ENCODE assay signal across 26 cellular contexts in the genomic region with DNA sequence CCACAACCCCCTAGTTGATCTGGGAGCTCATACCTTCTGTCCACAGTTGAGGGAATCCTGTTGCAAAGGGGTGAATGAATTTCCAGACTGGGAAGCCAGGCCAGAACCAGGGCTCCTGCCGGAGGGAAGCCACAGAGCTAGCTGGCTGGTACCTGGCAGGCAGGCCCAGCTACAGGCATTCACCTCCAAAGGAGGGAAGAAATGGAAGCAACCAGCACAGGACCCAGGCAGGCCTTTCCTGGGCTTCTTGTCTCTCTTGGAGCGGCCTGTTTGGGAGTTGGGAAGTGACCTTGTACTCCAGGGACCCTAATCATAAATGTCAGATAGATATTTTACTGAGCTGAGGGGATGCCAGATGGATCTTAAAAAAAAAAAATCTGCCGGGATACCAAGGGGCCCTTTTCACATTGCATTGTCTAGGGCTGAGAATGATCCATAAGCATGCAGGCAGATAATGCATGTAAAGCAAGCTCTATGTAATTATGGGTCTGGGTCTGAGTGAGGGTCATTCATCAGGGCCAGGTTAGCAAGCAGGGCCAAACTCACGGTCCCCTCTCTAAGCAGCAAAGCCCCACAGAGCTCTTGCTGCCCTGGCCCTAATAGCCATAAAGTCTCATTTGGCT. TPM values are rescaled to one million over a fixed set of nuclear protein-coding genes. Genes with fewer than 3 reads are reported as not detected.
A peak's percentile ranks its signal among the peaks of the same experiment; 100 is the strongest.
DNase-seq lines count a peak whose midpoint lies in the region; ATAC-seq, FAIRE-seq and TF ChIP-seq lines count a peak whose summit lies in the region.
"Had no signal": no experiment of that assay in that cellular context is flagged by ENCODE, and none has a peak within 500 bp of the region (broad histone marks: within the 10 kb centered on the region; RNA-seq: fewer than 3 reads in every experiment).

No MANE protein-coding gene starts in this region.

- peaks cover 23% of the 10 kb centered on the region for H3K36me3 Mint-ChIP-seq in astrocyte (ENCODE audit: low read depth, unreplicated experiment)

- DNase-seq in astrocyte (ENCODE audit: low read depth): no peak
- DNase-seq in esophagus muscularis mucosa (ENCODE audit: extremely low spot score): peak; percentile 80
- no peak for DNase-seq in neuronal stem cell (ENCODE audit: low spot score)
- DNase-seq in small intestine: no peak
- no peak for DNase-seq in thyroid gland
- no peak for DNase-seq in H7
- DNase-seq: activated CD4-positive, alpha-beta memory T cell treated with anti-CD3 and anti-CD28 coated beads, Interleukin-2, amount 10 ng/mL, durations not matched to agents 7 days and 5 days; activated CD4-positive, CD25-positive, alpha-beta regulatory T cell treated with anti-CD3 and anti-CD28 coated beads, Interleukin-2, amount 50 U/mL, for 72 hours; activated effector memory CD4-positive, alpha-beta T cell treated with anti-CD3 and anti-CD28 coated beads, Interleukin-2, amount 50 U/mL, for 16 hours; dermis blood vessel endothelial cell; DMS53; GF-D8; GM23248; left lung; MV-4-11; naive thymus-derived CD4-positive, alpha-beta T cell; NCI-H1694; NCI-H524; NK-92 treated with Interleukin-12 subunit alpha and Interleukin-12 subunit beta, amount 100 ng/mL, for 24 hours; SIG-M5; stimulated activated naive CD8-positive, alpha-beta T cell treated with anti-CD3 and anti-CD28 coated beads, Interleukin-15, amount 100 ng/mL, for 72 hours; transverse colon had no signal

- no peak overlapping the region for H3K27ac ChIP-seq in ACC112 (ENCODE audit: low read depth, low read length)
- H3K27ac ChIP-seq in astrocyte (ENCODE audit: low read depth, low read length): peak overlapping the region; percentile 23
- peak overlapping the region in 3 of 4 donors; percentile 27 to 50 (median 46) for H3K27ac ChIP-seq in esophagus muscularis mucosa (replicated peaks in 1 of 4)
- H3K27ac ChIP-seq in neuronal stem cell (replicated peaks; ENCODE audit: low read length): no peak overlapping the region
- H3K27ac ChIP-seq in small intestine (ENCODE audit: low read depth in 1 of 2, low read length in 1 of 2): no peak overlapping the region
- no peak overlapping the region for H3K27ac ChIP-seq in thyroid gland
- H3K27ac ChIP-seq in gastroesophageal sphincter: peak overlapping the region in 1 of 4 donors; percentile 31
- H3K27ac ChIP-seq: cardiac muscle cell, GM23248, transverse colon had no signal

- H3K4me3 Mint-ChIP-seq in astrocyte (ENCODE audit: unreplicated experiment): no peak overlapping the region
- H3K4me3 Mint-ChIP-seq: activated CD4-positive, alpha-beta memory T cell treated with anti-CD3 and anti-CD28 coated beads, Interleukin-2, amount 10 ng/mL, durations not matched to agents 7 days and 5 days; naive thymus-derived CD4-positive, alpha-beta T cell; stimulated activated naive CD8-positive, alpha-beta T cell treated with anti-CD3 and anti-CD28 coated beads, Interleukin-15, amount 100 ng/mL, for 72 hours had no signal

- H4K20me1 ChIP-seq in astrocyte (ENCODE audit: insufficient read depth, low read length): peaks cover 42% of the 10 kb centered on the region

- no peak overlapping the region for H2AK5ac ChIP-seq in neuronal stem cell (ENCODE audit: low read depth, low read length)

- no peaks in the 10 kb centered on the region for H3K9me3 ChIP-seq in astrocyte (ENCODE audit: insufficient read depth, low read depth, low read length)
- H3K9me3 ChIP-seq in esophagus muscularis mucosa: no peaks in the 10 kb centered on the region
- peaks cover 6 to 26% of the 10 kb centered on the region in 2 donors for H3K9me3 ChIP-seq in neuronal stem cell (replicated peaks in 1 of 2; ENCODE audit: control insufficient read depth in 2 of 2, insufficient read depth in 1 of 2, low read depth in 1 of 2, low read length in 2 of 2)
- H3K9me3 ChIP-seq in small intestine (ENCODE audit: control insufficient read depth, low read depth): no peaks in the 10 kb centered on the region
- no peaks in the 10 kb centered on the region for H3K9me3 ChIP-seq in thyroid gland
- no peaks in the 10 kb centered on the region for H3K9me3 ChIP-seq in gastroesophageal sphincter
- H3K9me3 ChIP-seq: left lung, transverse colon had no signal

- no peak overlapping the region for H2BK120ac ChIP-seq in neuronal stem cell (ENCODE audit: low read depth, low read length)

- intact Hi-C loops in esophagus muscularis mucosa (cut with DNase I) (no loop called here), thyroid gland (cut with DNase I) (no loop called here)

- no peak overlapping the region for H2BK15ac ChIP-seq in neuronal stem cell (ENCODE audit: low read length)

- H2AFZ ChIP-seq in ACC112 (ENCODE audit: low read length, unreplicated experiment): no peak overlapping the region
- no peak overlapping the region for H2AFZ ChIP-seq in astrocyte (ENCODE audit: low read depth, low read length)
- no peak overlapping the region for H2AFZ ChIP-seq in neuronal stem cell (ENCODE audit: low read length)
- H2AFZ ChIP-seq: GM23248 had no signal

- TF ChIP-seq CTCF in astrocyte (IDR thresholded peaks at IDR 0.05; ENCODE audit: insufficient read depth, low read depth, low read length) (no peak), esophagus muscularis mucosa (IDR thresholded peaks at IDR 0.05) (no peak), thyroid gland (IDR thresholded peaks at IDR 0.05) (no peak), gastroesophageal sphincter (IDR thresholded peaks at IDR 0.05) (no peak)

- no peak overlapping the region for H3K14ac ChIP-seq in neuronal stem cell (ENCODE audit: low read length)

- no peak overlapping the region for H3K27ac Mint-ChIP-seq in astrocyte (ENCODE audit: unreplicated experiment)
- H3K27ac Mint-ChIP-seq: activated CD4-positive, alpha-beta memory T cell treated with anti-CD3 and anti-CD28 coated beads, Interleukin-2, amount 10 ng/mL, durations not matched to agents 7 days and 5 days; naive thymus-derived CD4-positive, alpha-beta T cell; stimulated activated naive CD8-positive, alpha-beta T cell treated with anti-CD3 and anti-CD28 coated beads, Interleukin-15, amount 100 ng/mL, for 72 hours had no signal

- FAIRE-seq in astrocyte (lab: Jason Lieb, UNC): no peak
- no peak for FAIRE-seq in small intestine (lab: Jason Lieb, UNC)

- H3K36me3 ChIP-seq in ACC112 (ENCODE audit: insufficient read depth, low read length) (peaks cover 36% of the 10 kb centered on the region), astrocyte (ENCODE audit: insufficient read depth, low read length) (peaks cover 17% of the 10 kb centered on the region), esophagus muscularis mucosa (peaks cover 0 to 22% (median 8%) of the 10 kb centered on the region in 4 donors), neuronal stem cell (replicated peaks in 1 of 2; ENCODE audit: control insufficient read depth in 2 of 2, insufficient read depth in 2 of 2, low read length in 2 of 2) (peaks cover 18 to 94% of the 10 kb centered on the region in 2 donors), small intestine (ENCODE audit: control insufficient read depth in 2 of 2, insufficient read depth in 2 of 2, low read length in 2 of 2) (no peaks in the 10 kb centered on the region), thyroid gland (no peaks in the 10 kb centered on the region), gastroesophageal sphincter (peaks cover 0 to 37% of the 10 kb centered on the region in 2 donors), H7 (replicated peaks; ENCODE audit: control insufficient read depth, insufficient read depth, low read length) (no peaks in the 10 kb centered on the region)
- H3K36me3 ChIP-seq: cardiac muscle cell, left lung, transverse colon had no signal

- H3K4me3 ChIP-seq in ACC112 (ENCODE audit: low read depth, low read length) (peak overlapping the region; percentile 84; the same call in 1 of the 2 replicates), astrocyte (ENCODE audit: insufficient read depth, low read depth, low read length) (peak overlapping the region; percentile 19), esophagus muscularis mucosa (no peak overlapping the region), neuronal stem cell (ENCODE audit: low read length in 2 of 2) (peak overlapping the region in 1 of 2 donors; percentile 97), small intestine (ENCODE audit: low read depth in 1 of 2, low read length in 2 of 2) (no peak overlapping the region), thyroid gland (replicated peaks in 1 of 3) (no peak overlapping the region), gastroesophageal sphincter (no peak overlapping the region), H7 (ENCODE audit: insufficient read depth, low read depth, low read length) (no peak overlapping the region)
- H3K4me3 ChIP-seq: cardiac muscle cell, GM23248, left lung, transverse colon had no signal

- H2BK12ac ChIP-seq in neuronal stem cell (ENCODE audit: low read length): no peak overlapping the region

- TF ChIP-seq POLR2A in esophagus muscularis mucosa (IDR thresholded peaks at IDR 0.05; ENCODE audit: low read depth) (no peak), thyroid gland (IDR thresholded peaks at IDR 0.05) (no peak), gastroesophageal sphincter (IDR thresholded peaks at IDR 0.05) (no peak)

- H3K23ac ChIP-seq in neuronal stem cell (ENCODE audit: low read depth, low read length, poor library complexity): no peak overlapping the region

- H3K9ac ChIP-seq in astrocyte (ENCODE audit: low read length) (peak overlapping the region; percentile 97), neuronal stem cell (ENCODE audit: low read depth, low read length, poor library complexity) (no peak overlapping the region)
- H3K9ac ChIP-seq: GM23248 had no signal

- H3K18ac ChIP-seq in neuronal stem cell (ENCODE audit: low read length): peak overlapping the region; percentile 62

- H3K4me1 ChIP-seq in ACC112 (ENCODE audit: control insufficient read depth, insufficient read depth, low read length, unreplicated experiment) (peaks cover 34% of the 10 kb centered on the region), astrocyte (ENCODE audit: insufficient read depth, low read length) (peaks cover 52% of the 10 kb centered on the region), esophagus muscularis mucosa (peaks cover 0 to 66% (median 48%) of the 10 kb centered on the region in 4 donors), neuronal stem cell (ENCODE audit: control insufficient read depth in 2 of 2, insufficient read depth in 1 of 2, low read depth in 1 of 2, low read length in 2 of 2) (peaks cover 28% of the 10 kb centered on the region in 2 donors), small intestine (ENCODE audit: control insufficient read depth in 2 of 2, insufficient read depth in 1 of 2, low read depth in 1 of 2, low read length in 1 of 2) (no peaks in the 10 kb centered on the region), thyroid gland (peaks cover 0 to 8% of the 10 kb centered on the region in 2 donors), gastroesophageal sphincter (peaks cover 0 to 52% (median 0%) of the 10 kb centered on the region in 3 donors)
- H3K4me1 ChIP-seq: left lung had no signal

- H3K79me1 ChIP-seq in neuronal stem cell (ENCODE audit: low read depth, low read length): peaks cover 9% of the 10 kb centered on the region

- no peak overlapping the region for H2BK5ac ChIP-seq in neuronal stem cell (ENCODE audit: low read length)

- H4K8ac ChIP-seq in neuronal stem cell (ENCODE audit: low read depth, low read length): no peak overlapping the region

- H3K79me2 ChIP-seq in ACC112 (ENCODE audit: control insufficient read depth, insufficient read depth, low read length, unreplicated experiment) (peaks cover 68% of the 10 kb centered on the region), astrocyte (ENCODE audit: insufficient read depth, low read length) (peaks cover 89% of the 10 kb centered on the region)

- H3K4me2 ChIP-seq in astrocyte (ENCODE audit: low read length): peak overlapping the region; percentile 91
- H3K4me2 ChIP-seq in neuronal stem cell (ENCODE audit: insufficient read depth, low read length, poor library complexity, severe bottlenecking): no peak overlapping the region

- TF ChIP-seq EP300 in esophagus muscularis mucosa (IDR thresholded peaks at IDR 0.05) (no peak), gastroesophageal sphincter (IDR thresholded peaks at IDR 0.05) (no peak)

- H4K91ac ChIP-seq in neuronal stem cell (ENCODE audit: low read depth, low read length, poor library complexity): no peak overlapping the region

- ATAC-seq in gastroesophageal sphincter: no peak
- ATAC-seq: left lung; naive thymus-derived CD4-positive, alpha-beta T cell; Panc1; stimulated activated naive CD8-positive, alpha-beta T cell treated with anti-CD3 and anti-CD28 coated beads, Interleukin-15, amount 100 ng/mL, for 72 hours had no signal

- peaks cover 95% of the 10 kb centered on the region for H3K27me3 Mint-ChIP-seq in astrocyte (ENCODE audit: low read depth, unreplicated experiment)

- H3K9me3 Mint-ChIP-seq in astrocyte (ENCODE audit: unreplicated experiment): peaks cover 36% of the 10 kb centered on the region

- WGBS in esophagus muscularis mucosa: 83% methylated on average over 4 of the region's 4 CpGs
- no CpG with 5 or more reads among the region's 4 CpGs for WGBS in neuronal stem cell (ENCODE audit: extremely low coverage in 2 of 2, insufficient read length in 2 of 2, insufficient replicate concordance in 1 of 2), 2 donors
- 72 to 81% (median 72%) methylated on average over 4 of the region's 4 CpGs for WGBS in small intestine, 3 donors
- 85% methylated on average over 4 of the region's 4 CpGs for WGBS in thyroid gland, 2 donors
- 56 to 83% methylated on average over 2 to 3 of the region's 4 CpGs for WGBS in gastroesophageal sphincter (ENCODE audit: low coverage in 1 of 2), 2 donors

- peaks cover 6% of the 10 kb centered on the region for H3K4me1 Mint-ChIP-seq in astrocyte (ENCODE audit: low read depth, unreplicated experiment)

- no peaks in the 10 kb centered on the region for H3K27me3 ChIP-seq in ACC112 (ENCODE audit: insufficient read depth, low read length)
- H3K27me3 ChIP-seq in astrocyte (ENCODE audit: insufficient read depth, low read length): no peaks in the 10 kb centered on the region
- peaks cover 0 to 34% (median 0%) of the 10 kb centered on the region in 4 donors for H3K27me3 ChIP-seq in esophagus muscularis mucosa
- H3K27me3 ChIP-seq in neuronal stem cell (ENCODE audit: control insufficient read depth in 3 of 3, insufficient read depth in 3 of 3, low read depth in 1 of 3, low read length in 3 of 3): peaks cover 0 to 52% (median 15%) of the 10 kb centered on the region in 3 experiments
- peaks cover 8 to 36% of the 10 kb centered on the region in 2 donors for H3K27me3 ChIP-seq in small intestine (ENCODE audit: control insufficient read depth in 2 of 2, insufficient read depth in 2 of 2, low read length in 2 of 2)
- peaks cover 51% of the 10 kb centered on the region for H3K27me3 ChIP-seq in thyroid gland
- H3K27me3 ChIP-seq in gastroesophageal sphincter: peaks cover 15% of the 10 kb centered on the region
- H3K27me3 ChIP-seq in H7 (ENCODE audit: control insufficient read depth, insufficient read depth, low read length): peaks cover 100% of the 10 kb centered on the region

- no peak overlapping the region for H3K4ac ChIP-seq in neuronal stem cell (ENCODE audit: low read length)

RNA-seq across cellular contexts. Expression of gene NR2F1, which starts 8.4 kb away (rescaled TPM):
- total RNA-seq in astrocyte: 4.3 and 5.1 TPM in 2 replicates
- total RNA-seq in esophagus muscularis mucosa: 10 to 100 TPM; 17.4 to 43.8 (median 40.6) TPM
- polyA plus RNA-seq in neuronal stem cell (2013, experiment 1 of 2): 63.6 TPM
- 66.2 TPM for polyA plus RNA-seq in neuronal stem cell (2013, experiment 2 of 2)
- polyA plus RNA-seq in small intestine: 10 to 100 TPM in 1 of 3 donors, 1 to 10 TPM in 1, under 1 TPM in 1; 0.67 to 12.1 (median 3.5) TPM
- 10 to 100 TPM; 25.8 to 43.3 (median 37.5) TPM for total RNA-seq in thyroid gland
- total RNA-seq in gastroesophageal sphincter: 100 to 1,000 TPM in 1 of 4 donors, 10 to 100 TPM in 3; 29.4 to 111 (median 37.8) TPM
- not detected in 2 replicates for total RNA-seq in H7 (2014; rRNA removed; shearing (Covaris generic))
- total RNA-seq: activated CD4-positive, alpha-beta memory T cell treated with anti-CD3 and anti-CD28 coated beads, Interleukin-2, amount 10 ng/mL, durations not matched to agents 7 days and 5 days; naive thymus-derived CD4-positive, alpha-beta T cell had no signal
- polyA plus RNA-seq: naive thymus-derived CD4-positive, alpha-beta T cell had no signal

RNA-seq across cellular contexts. Expression of gene NR2F1-AS1, which starts 10.4 kb away (rescaled TPM):
- 6.9 and 7.3 TPM in 2 replicates for total RNA-seq in astrocyte
- total RNA-seq in esophagus muscularis mucosa: 10 to 100 TPM in 1 of 4 donors, 1 to 10 TPM in 3; 8.6 to 22.8 (median 9.5) TPM
- polyA plus RNA-seq in neuronal stem cell (2013, experiment 1 of 2): 12.0 TPM
- polyA plus RNA-seq in neuronal stem cell (2013, experiment 2 of 2): 12.9 TPM
- polyA plus RNA-seq in small intestine: 1 to 10 TPM in 2 of 3 donors, under 1 TPM in 1; 0.89 to 4.4 (median 3.5) TPM
- 10 to 100 TPM in 2 of 4 donors, 1 to 10 TPM in 2; 4.1 to 13.8 (median 10.1) TPM for total RNA-seq in thyroid gland
- 10 to 100 TPM in 2 of 4 donors, 1 to 10 TPM in 2; 6.0 to 48.1 (median 14.4) TPM for total RNA-seq in gastroesophageal sphincter
- 1.1 and 1.8 TPM in 2 replicates for total RNA-seq in H7 (2014; rRNA removed; shearing (Covaris generic))
- total RNA-seq: activated CD4-positive, alpha-beta memory T cell treated with anti-CD3 and anti-CD28 coated beads, Interleukin-2, amount 10 ng/mL, durations not matched to agents 7 days and 5 days; naive thymus-derived CD4-positive, alpha-beta T cell had no signal
- polyA plus RNA-seq: naive thymus-derived CD4-positive, alpha-beta T cell had no signal

Comparison
In these comparisons a context has a peak if more than half of its experiments do, and no peak if none do; other contexts are left out.
1. H3K27ac ChIP-seq: peak in astrocyte (single experiment) and esophagus muscularis mucosa (3 of 4); none in ACC112 (single experiment), neuronal stem cell (single experiment), small intestine (0 of 2) and thyroid gland (0 of 3).
2. H3K4me3 ChIP-seq: peak in ACC112 (single experiment) and astrocyte (single experiment); none in esophagus muscularis mucosa (0 of 4), small intestine (0 of 2), thyroid gland (0 of 3), gastroesophageal sphincter (0 of 2) and H7 (single experiment).